Comparison of ENCODE assay signal across 22 cellular contexts in genomic region chr2:238100821-238101771, GRCh38. TPM values are rescaled to one million over a fixed set of nuclear protein-coding genes. Genes with fewer than 3 reads are reported as not detected.
DNase-seq lines count a peak whose midpoint lies in the region; ATAC-seq and TF ChIP-seq lines count a peak whose summit lies in the region.
"Had no signal": no experiment of that assay in that cellular context is flagged by ENCODE, and none has a peak within 500 bp of the region (broad histone marks: within the 10 kb centered on the region; RNA-seq: fewer than 3 reads in every experiment).

No MANE protein-coding gene starts in this region.

- H3K36me3 ChIP-seq in vagina, result no peaks in the 10 kb centered on the region
- H3K36me3 ChIP-seq: MG63 had no signal

- no peak overlapping the region for H3K4me3 ChIP-seq in coronary artery
- no peak overlapping the region for H3K4me3 ChIP-seq in vagina
- H3K4me3 ChIP-seq: HAP-1, lung, MG63 had no signal

- no peaks in the 10 kb centered on the region for H3K4me1 ChIP-seq in vagina

- H3K27ac ChIP-seq in coronary artery (no peak overlapping the region), vagina (no peak overlapping the region)

- ATAC-seq in omental fat pad (ENCODE audit: low FRiP score), result no peak
- ATAC-seq: activated T-helper 17 cell treated with anti-CD3 and anti-CD28 coated beads, Interleukin-2, amount 50 U/mL, for 72 hours; stimulated activated naive CD8-positive, alpha-beta T cell treated with anti-CD3 and anti-CD28 coated beads, Interleukin-15, amount 100 ng/mL, for 72 hours; T-cell had no signal

- no peaks in the 10 kb centered on the region for H3K27me3 ChIP-seq in vagina
- H3K27me3 ChIP-seq: MG63 had no signal

- H3K9me3 ChIP-seq in vagina, result no peaks in the 10 kb centered on the region
- H3K9me3 ChIP-seq: HAP-1, MG63 had no signal

- no peak for TF ChIP-seq POLR2A in vagina (IDR thresholded peaks at IDR 0.05)

- DNase-seq in stimulated activated CD4-positive, alpha-beta T cell treated with anti-CD3 and anti-CD28 coated beads, Interleukin-4, amount 100 ng/mL, for 24 hours, result peak; percentile 2
- DNase-seq in stimulated activated CD4-positive, alpha-beta T cell treated with anti-CD3 and anti-CD28 coated beads, Interleukin-15, amount 100 ng/mL, for 24 hours, result no peak
- DNase-seq in coronary artery (ENCODE audit: low spot score) (peak; percentile 68), omental fat pad (ENCODE audit: low spot score) (peak; percentile 3), vagina (ENCODE audit: extremely low spot score in 2 of 2) (peak; percentile 60 to 89), RPMI8226 (no peak), germinal center (ENCODE audit: low spot score) (no peak), NCI-H1436 treated with DMSO at 0.1 percent for 48 hours (lab: John Stamatoyannopoulos, UW) (no peak)
- DNase-seq: caudate nucleus; effector CD8-positive, alpha-beta T cell; EL; immature natural killer cell; IMR-90; naive B cell; NCI-H1694; stimulated activated naive CD8-positive, alpha-beta T cell treated with anti-CD3 and anti-CD28 coated beads, Interleukin-15, amount 100 ng/mL, for 72 hours had no signal

- intact Hi-C loops in vagina (cut with DNase I), result no loop called here

- TF ChIP-seq CTCF in coronary artery (IDR thresholded peaks at IDR 0.05) (no peak), omental fat pad (IDR thresholded peaks at IDR 0.05) (no peak), vagina (IDR thresholded peaks at IDR 0.05) (no peak)

RNA-seq across cellular contexts. Expression of gene ESPNL, which starts 1.0 kb away (rescaled TPM):
- under 1 TPM; 0.19 to 0.47 (median 0.25) TPM for total RNA-seq in omental fat pad
- 0.74 TPM for total RNA-seq in vagina

RNA-seq across cellular contexts. Expression of gene KLHL30, which starts 37.4 kb away (rescaled TPM):
- total RNA-seq in omental fat pad, result 1 to 10 TPM in 1 of 4 donors, under 1 TPM in 3; 0.28 to 1.6 (median 0.57) TPM
- 0.25 TPM for total RNA-seq in vagina
- total RNA-seq: activated T-helper 17 cell treated with anti-CD3 and anti-CD28 coated beads, Interleukin-2, amount 50 U/mL, for 72 hours; pulmonary artery endothelial cell; T-cell had no signal

RNA-seq across cellular contexts. Expression of gene SCLY, which starts 40.3 kb away (rescaled TPM):
- total RNA-seq in omental fat pad, result 10 to 100 TPM in 3 of 4 donors, 1 to 10 TPM in 1; 7.3 to 15.8 (median 12.5) TPM
- 13.5 TPM for total RNA-seq in vagina

RNA-seq across cellular contexts. Expression of gene ERFE, which starts 57.7 kb away (rescaled TPM):
- 1 to 10 TPM in 2 of 4 donors, not detected in 2; 1.1 to 1.9 TPM for total RNA-seq in omental fat pad
- not detected for total RNA-seq in vagina
- total RNA-seq: activated T-helper 17 cell treated with anti-CD3 and anti-CD28 coated beads, Interleukin-2, amount 50 U/mL, for 72 hours; T-cell had no signal

Comparison
In these comparisons a context has a peak if more than half of its experiments do, and no peak if none do; other contexts are left out.
1. DNase-seq: peak in stimulated activated CD4-positive, alpha-beta T cell treated with anti-CD3 and anti-CD28 coated beads, Interleukin-4, amount 100 ng/mL, for 24 hours (single experiment), coronary artery (single experiment), omental fat pad (single experiment) and vagina (2 of 2); none in stimulated activated CD4-positive, alpha-beta T cell treated with anti-CD3 and anti-CD28 coated beads, Interleukin-15, amount 100 ng/mL, for 24 hours (single experiment), RPMI8226 (single experiment), germinal center (single experiment) and NCI-H1436 treated with DMSO at 0.1 percent for 48 hours (single experiment).